In genomic region chr15:43132830-43133428, GRCh38 we compare ENCODE assay signal across 8 cellular contexts. TPM values are rescaled to one million over a fixed set of nuclear protein-coding genes. Genes with fewer than 3 reads are reported as not detected.
A peak's percentile ranks its signal among the peaks of the same experiment; 100 is the strongest.
DNase-seq lines count a peak whose midpoint lies in the region; ATAC-seq, FAIRE-seq and TF ChIP-seq lines count a peak whose summit lies in the region.

No MANE protein-coding gene starts in this region.

- no peaks in the 10 kb centered on the region for H3F3A ChIP-seq in neural cell (ENCODE audit: insufficient read depth, low read length, poor library complexity, severe bottlenecking)

- BruUV-seq in endothelial cell of umbilical vein (replicated peaks; lab: Mats Ljungman, UMichigan), result TSS peak; percentile 31

- intact Hi-C loops in CD4-positive, alpha-beta T cell (cut with DNase I, micrococcal nuclease), result loop anchor here (1.0 to 2.0 kb wide), 2 partner anchors 26 to 52 kb away; partner anchors contain the start of genes CCNDBP1 (in 1 of the 2) and UBR1 (in 1 of the 2)
- intact Hi-C loops in endothelial cell of umbilical vein (cut with micrococcal nuclease), result loop anchor here (1.0 kb wide), 2 partner anchors 10 to 17 kb away; no protein-coding TSS in a partner anchor

- H3K79me2 ChIP-seq in endothelial cell of umbilical vein (ENCODE audit: control insufficient read depth, insufficient read depth, low read length) (no peaks in the 10 kb centered on the region), neural cell (replicated peaks; ENCODE audit: insufficient read depth, low read length) (no peaks in the 10 kb centered on the region)

- H2AFZ ChIP-seq in endothelial cell of umbilical vein (ENCODE audit: low read depth, low read length), result peak overlapping the region; percentile 97
- peak overlapping the region; percentile 38 for H2AFZ ChIP-seq in neural cell (ENCODE audit: low read depth, low read length)

- no peak for TF ChIP-seq RAD21 in neural cell (conservative IDR thresholded peaks at IDR 0.05)

- H3K4me2 ChIP-seq in endothelial cell of umbilical vein (ENCODE audit: insufficient read depth, low read length) (peak overlapping the region; percentile 89), neural cell (ENCODE audit: low read length) (peak overlapping the region; percentile 59)

- DNase-seq in CD4-positive, alpha-beta T cell, result no peak
- no peak for DNase-seq in NT2/D1 (ENCODE audit: low read depth, low spot score)
- DNase-seq in endothelial cell of umbilical vein (ENCODE audit: low read depth, low spot score), result peak; percentile 5
- DNase-seq in H4 (ENCODE audit: low spot score), result no peak
- DNase-seq in OCI-M2 (lab: John Stamatoyannopoulos, UW; ENCODE audit: unreplicated experiment), result no peak

- H3K27ac Mint-ChIP-seq in CD4-positive, alpha-beta T cell, result peak overlapping the region; percentile 69

- peak overlapping the region; percentile 59 for H3K9ac ChIP-seq in NT2/D1 (ENCODE audit: insufficient read length, low read depth)
- H3K9ac ChIP-seq in endothelial cell of umbilical vein (replicated peaks; ENCODE audit: extremely low read depth, insufficient read depth, low read length), result peak overlapping the region; percentile 61
- H3K9ac ChIP-seq in neural cell (ENCODE audit: low read length), result peak overlapping the region; percentile 58

- ATAC-seq in CD4-positive, alpha-beta T cell (ENCODE audit: poor library complexity), result no peak
- ATAC-seq in GM21576 (IDR thresholded peaks at IDR 0.05; ENCODE audit: unreplicated experiment), result no peak
- no peak for ATAC-seq in GM18858 (IDR thresholded peaks at IDR 0.05; ENCODE audit: unreplicated experiment)

- H3K36me3 ChIP-seq in NT2/D1 (ENCODE audit: insufficient read depth, insufficient read length, low read length), result no peaks in the 10 kb centered on the region
- H3K36me3 ChIP-seq in endothelial cell of umbilical vein (ENCODE audit: control insufficient read depth in 2 of 2, extremely low read depth in 1 of 2, insufficient read depth in 2 of 2, low read length in 2 of 2), result peaks cover 0 to 8% of the 10 kb centered on the region in 2 experiments
- no peaks in the 10 kb centered on the region for H3K36me3 ChIP-seq in neural cell (ENCODE audit: insufficient read depth, low read length)

- TF ChIP-seq POLR2A in endothelial cell of umbilical vein (IDR thresholded peaks at IDR 0.05; ENCODE audit: low read depth, low read length), result no peak

- H3K9me1 ChIP-seq in endothelial cell of umbilical vein (replicated peaks; ENCODE audit: control insufficient read depth, extremely low read depth, insufficient read depth, low read length), result no peaks in the 10 kb centered on the region

- H3K9me3 ChIP-seq in CD4-positive, alpha-beta T cell (ENCODE audit: control insufficient read depth, low read length), result no peaks in the 10 kb centered on the region
- 0 out of 2 replicates have a peak, but pooled peaks cover 4% of the 10 kb centered on the region for H3K9me3 ChIP-seq in NT2/D1 (ENCODE audit: insufficient read depth, low read length)
- H3K9me3 ChIP-seq in endothelial cell of umbilical vein (replicated peaks; ENCODE audit: control insufficient read depth, insufficient read depth, low read length), result no peaks in the 10 kb centered on the region
- H3K9me3 ChIP-seq in neural cell (ENCODE audit: low read length), result no peaks in the 10 kb centered on the region

- H3K4me3 ChIP-seq in NT2/D1 (ENCODE audit: insufficient read length, low read depth) (peak overlapping the region; percentile 60), endothelial cell of umbilical vein (replicated peaks in 1 of 3; ENCODE audit: insufficient read depth in 1 of 3, low read depth in 1 of 3, low read length in 3 of 3) (peak overlapping the region; percentile 17 to 73 (median 64)), neural cell (ENCODE audit: low read length) (peak overlapping the region; percentile 70)

- peaks cover 4% of the 10 kb centered on the region for H3K9me3 Mint-ChIP-seq in CD4-positive, alpha-beta T cell

- H3K4me1 ChIP-seq in NT2/D1 (ENCODE audit: insufficient read depth, insufficient read length) (no peaks in the 10 kb centered on the region), endothelial cell of umbilical vein (ENCODE audit: control insufficient read depth, extremely low read depth, insufficient read depth, low read length) (peaks cover 11% of the 10 kb centered on the region)

- CTCF ChIA-PET in CD4-positive, alpha-beta T cell (lab: Charles Lee), result no interaction called here
- CTCF ChIA-PET in endothelial cell of umbilical vein (lab: Charles Lee), result interaction anchor here (2.4 kb wide), 1 partner anchor 71 kb away, joined by 8 read pairs; no protein-coding TSS in a partner anchor

- no peaks in the 10 kb centered on the region for H3K27me3 Mint-ChIP-seq in CD4-positive, alpha-beta T cell

- POLR2A ChIA-PET in CD4-positive, alpha-beta T cell (lab: Charles Lee), result interaction anchor here (1.0 to 1.4 kb wide), 3 partner anchors 19 to 53 kb away, joined by 4 to 13 read pairs (median 7); partner anchors contain the start of genes CCNDBP1 and UBR1
- POLR2A ChIA-PET in endothelial cell of umbilical vein (lab: Charles Lee), result interaction anchor here (0.6 kb wide), 2 partner anchors 26 to 116 kb away, joined by 3 read pairs; no protein-coding TSS in a partner anchor

- FAIRE-seq in endothelial cell of umbilical vein (lab: Jason Lieb, UNC), result no peak

- H3K27me3 ChIP-seq in CD4-positive, alpha-beta T cell (ENCODE audit: control insufficient read depth, insufficient read depth, low read length), result no peaks in the 10 kb centered on the region
- H3K27me3 ChIP-seq in NT2/D1 (ENCODE audit: insufficient read depth, insufficient read length) (peaks cover 37% of the 10 kb centered on the region), endothelial cell of umbilical vein (ENCODE audit: control insufficient read depth in 2 of 2, insufficient read depth in 2 of 2, low read length in 2 of 2) (no peaks in the 10 kb centered on the region), neural cell (ENCODE audit: insufficient read depth, low read depth, low read length) (peaks cover 16% of the 10 kb centered on the region)

- peaks cover 35% of the 10 kb centered on the region for H3K36me3 Mint-ChIP-seq in CD4-positive, alpha-beta T cell (ENCODE audit: low read depth)

- H3K27ac ChIP-seq in CD4-positive, alpha-beta T cell (ENCODE audit: low read depth, low read length), result peak overlapping the region; percentile 41
- H3K27ac ChIP-seq in endothelial cell of umbilical vein (ENCODE audit: insufficient read depth, low read depth, low read length) (peak overlapping the region; percentile 12), neural cell (ENCODE audit: low read length) (no peak overlapping the region)

- no peak for TF ChIP-seq EP300 in neural cell (conservative IDR thresholded peaks at IDR 0.05; ENCODE audit: poor library complexity, severe bottlenecking)

- peak overlapping the region; percentile 90 for H3K4me3 Mint-ChIP-seq in CD4-positive, alpha-beta T cell

- TF ChIP-seq CTCF in CD4-positive, alpha-beta T cell (IDR thresholded peaks at IDR 0.05), result no peak
- TF ChIP-seq CTCF in endothelial cell of umbilical vein (IDR thresholded peaks at IDR 0.05; ENCODE audit: extremely low read depth in 1 of 2, insufficient read depth in 1 of 2, low read depth in 1 of 2, low read length in 2 of 2), result no peak
- no peak for TF ChIP-seq CTCF in neural cell (IDR thresholded peaks at IDR 0.05; ENCODE audit: poor library complexity, severe bottlenecking)

- dilution Hi-C loops in endothelial cell of umbilical vein (cut with MboI; ENCODE audit: extremely low pct_ligation_motif_present, low sequenced_read_pairs), result no loop called here

- H4K20me1 ChIP-seq in endothelial cell of umbilical vein (replicated peaks; ENCODE audit: control insufficient read depth, extremely low read depth, insufficient read depth, low read length) (no peaks in the 10 kb centered on the region), neural cell (ENCODE audit: insufficient read depth) (no peaks in the 10 kb centered on the region)

- peaks cover 17% of the 10 kb centered on the region for H3K4me1 Mint-ChIP-seq in CD4-positive, alpha-beta T cell (ENCODE audit: low read depth)

- H3K9me2 ChIP-seq in neural cell (ENCODE audit: insufficient read depth, low read length), result no peaks in the 10 kb centered on the region

RNA-seq across cellular contexts. Expression of gene TMEM62, which starts 0.5 kb away (rescaled TPM):
- total RNA-seq in CD4-positive, alpha-beta T cell, result 10 to 100 TPM; 17.5 to 22.5 TPM
- total RNA-seq in endothelial cell of umbilical vein, result 17.6 and 22.2 TPM in 2 replicates
- polyA plus RNA-seq in endothelial cell of umbilical vein, result 9.1 and 10.4 TPM in 2 replicates
- polyA plus RNA-seq in endothelial cell of umbilical vein (2011; cell fraction: cytosol; rRNA removed), result 5.7 and 6.0 TPM in 2 replicates
- 23.9 and 32.2 TPM in 2 replicates for polyA plus RNA-seq in endothelial cell of umbilical vein (2011; cell fraction: nucleus; rRNA removed)
- 4.9 and 8.2 TPM in 2 replicates for polyA plus RNA-seq in endothelial cell of umbilical vein (2012)
- 8.4 and 8.6 TPM in 2 replicates for polyA minus RNA-seq in endothelial cell of umbilical vein
- polyA minus RNA-seq in endothelial cell of umbilical vein (2011; cell fraction: cytosol; rRNA and poly(A)+ RNA removed), result 10.0 TPM
- polyA minus RNA-seq in endothelial cell of umbilical vein (2011; cell fraction: nucleus; rRNA and poly(A)+ RNA removed), result 15.8 and 18.6 TPM in 2 replicates
- polyA plus RNA-seq in neural cell, result 8.7 and 14.3 TPM in 2 replicates
- polyA minus RNA-seq in neural cell, result 10.5 and 12.5 TPM in 2 replicates
- total RNA-seq in H4 (2014; rRNA removed; shearing (Covaris generic)), result 17.7 and 18.0 TPM in 2 replicates

RNA-seq across cellular contexts. Expression of gene UBR1, which starts 27.1 kb away (rescaled TPM):
- 10 to 100 TPM; 42.6 to 45.9 TPM for total RNA-seq in CD4-positive, alpha-beta T cell
- 26.9 and 28.8 TPM in 2 replicates for total RNA-seq in endothelial cell of umbilical vein
- polyA plus RNA-seq in endothelial cell of umbilical vein (3.9 and 5.3 TPM in 2 replicates), neural cell (33.5 and 35.9 TPM in 2 replicates)
- polyA plus RNA-seq in endothelial cell of umbilical vein (2011; cell fraction: cytosol; rRNA removed), result 4.3 and 4.9 TPM in 2 replicates
- 15.2 and 19.9 TPM in 2 replicates for polyA plus RNA-seq in endothelial cell of umbilical vein (2011; cell fraction: nucleus; rRNA removed)
- 10.5 and 15.7 TPM in 2 replicates for polyA plus RNA-seq in endothelial cell of umbilical vein (2012)
- polyA minus RNA-seq in endothelial cell of umbilical vein (22.8 and 27.2 TPM in 2 replicates), neural cell (87.4 and 99.2 TPM in 2 replicates)
- 16.5 TPM for polyA minus RNA-seq in endothelial cell of umbilical vein (2011; cell fraction: cytosol; rRNA and poly(A)+ RNA removed)
- 52.0 and 62.5 TPM in 2 replicates for polyA minus RNA-seq in endothelial cell of umbilical vein (2011; cell fraction: nucleus; rRNA and poly(A)+ RNA removed)
- total RNA-seq in H4 (2014; rRNA removed; shearing (Covaris generic)), result 14.2 and 14.5 TPM in 2 replicates

RNA-seq across cellular contexts. Expression of gene CCNDBP1, which starts 52.3 kb away (rescaled TPM):
- 100 to 1,000 TPM in 1 of 2 experiments, 10 to 100 TPM in 1; 92.3 to 103 TPM for total RNA-seq in CD4-positive, alpha-beta T cell
- total RNA-seq in endothelial cell of umbilical vein, result 39.9 and 41.4 TPM in 2 replicates
- polyA plus RNA-seq in endothelial cell of umbilical vein, result 54.9 and 74.4 TPM in 2 replicates
- 50.3 and 56.5 TPM in 2 replicates for polyA plus RNA-seq in endothelial cell of umbilical vein (2011; cell fraction: cytosol; rRNA removed)
- 48.8 and 51.3 TPM in 2 replicates for polyA plus RNA-seq in endothelial cell of umbilical vein (2011; cell fraction: nucleus; rRNA removed)
- 27.9 and 38.7 TPM in 2 replicates for polyA plus RNA-seq in endothelial cell of umbilical vein (2012)
- polyA minus RNA-seq in endothelial cell of umbilical vein, result 33.6 and 34.1 TPM in 2 replicates
- 17.4 TPM for polyA minus RNA-seq in endothelial cell of umbilical vein (2011; cell fraction: cytosol; rRNA and poly(A)+ RNA removed)
- polyA minus RNA-seq in endothelial cell of umbilical vein (2011; cell fraction: nucleus; rRNA and poly(A)+ RNA removed), result 24.9 and 27.8 TPM in 2 replicates
- polyA plus RNA-seq in neural cell, result 67.6 and 89.2 TPM in 2 replicates
- polyA minus RNA-seq in neural cell, result 25.4 and 32.4 TPM in 2 replicates
- total RNA-seq in H4 (2014; rRNA removed; shearing (Covaris generic)), result 57.5 and 70.5 TPM in 2 replicates
